Comparison of ENCODE assay signal across 26 cellular contexts in genomic region chr20:10347481-10347880, GRCh38.
"Had no signal": no experiment of that assay in that cellular context is flagged by ENCODE, and none has a peak within 500 bp of the region (broad histone marks: within the 10 kb centered on the region; RNA-seq: fewer than 3 reads in every experiment).

No MANE protein-coding gene starts in this region.

- H3K4me2 ChIP-seq: hepatocyte had no signal

- H3K27ac Mint-ChIP-seq: mesothelial cell of epicardium had no signal

- H3K4me3 Mint-ChIP-seq: immature natural killer cell, mesothelial cell of epicardium, naive B cell had no signal

- H3K4me1 Mint-ChIP-seq: naive B cell had no signal

- ATAC-seq: foreskin keratinocyte, gastroesophageal sphincter, heart left ventricle, left colon, left lobe of liver, lower lobe of right lung, mucosa of descending colon had no signal

- H3K4me3 ChIP-seq: coronary artery, dorsolateral prefrontal cortex, esophagus muscularis mucosa, gastroesophageal sphincter, heart left ventricle, hepatocyte, left ventricle myocardium inferior, lower lobe of right lung, mucosa of descending colon had no signal

- H3K9me3 ChIP-seq: esophagus muscularis mucosa, gastroesophageal sphincter, lower lobe of right lung, mucosa of descending colon had no signal

- H3K36me3 Mint-ChIP-seq: naive B cell had no signal

- FAIRE-seq: colon, endothelial cell of umbilical vein, frontal cortex, kidney had no signal

- DNase-seq: dermis blood vessel endothelial cell; dorsolateral prefrontal cortex; effector CD4-positive, alpha-beta T cell; effector memory CD4-positive, alpha-beta T cell; foreskin keratinocyte; heart left ventricle; hypothalamus; immature natural killer cell; islet precursor cell; kidney; kidney glomerular epithelial cell; left colon; left ventricle myocardium inferior; lower lobe of right lung; mesenchymal stem cell; mucosa of descending colon; naive B cell had no signal

- H3K4me1 ChIP-seq: foreskin keratinocyte, gastroesophageal sphincter, lower lobe of right lung had no signal

- H3K36me3 ChIP-seq: esophagus muscularis mucosa, gastroesophageal sphincter, heart left ventricle, left ventricle myocardium inferior, lower lobe of right lung had no signal

- H3K9me3 Mint-ChIP-seq: immature natural killer cell had no signal

- H3K27ac ChIP-seq: coronary artery, dorsolateral prefrontal cortex, esophagus muscularis mucosa, foreskin keratinocyte, gastroesophageal sphincter, heart left ventricle, hepatocyte, left ventricle myocardium inferior, lower lobe of right lung had no signal
